Comparison of ENCODE assay signal across 8 cellular contexts in the genomic region with DNA sequence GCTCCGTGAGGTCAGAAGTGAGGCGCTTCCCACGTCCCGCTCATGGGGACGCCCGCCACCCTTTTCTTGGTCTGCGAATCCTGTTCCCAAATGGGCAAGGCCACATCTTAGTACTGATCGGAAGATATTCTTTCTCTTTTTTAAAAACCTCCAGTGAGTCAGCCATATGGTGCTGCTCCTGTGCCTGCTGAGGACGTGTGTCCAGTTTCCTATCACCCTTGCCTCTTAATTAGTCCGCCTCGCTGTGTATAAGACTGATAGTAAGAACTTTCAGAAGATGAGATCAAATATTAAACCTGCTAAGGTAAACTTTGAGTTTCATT.
DNase-seq lines count a peak whose midpoint lies in the region; ATAC-seq and TF ChIP-seq lines count a peak whose summit lies in the region.

No MANE protein-coding gene starts in this region.

- ATAC-seq in HG02938 (IDR thresholded peaks at IDR 0.05; ENCODE audit: unreplicated experiment): peak; percentile 3
- ATAC-seq in HG03520 (IDR thresholded peaks at IDR 0.05; ENCODE audit: unreplicated experiment): no peak

- DNase-seq in DMS 273 treated with DMSO at 0.1 percent for 48 hours (lab: John Stamatoyannopoulos, UW) (peak; percentile 51), DMS 273 (lab: John Stamatoyannopoulos, UW; ENCODE audit: unreplicated experiment) (no peak), glomerular visceral epithelial cell (ENCODE audit: extremely low spot score) (peak; percentile 22), pons (ENCODE audit: low spot score) (peak; percentile 12), NCI-H2227 treated with DMSO at 0.1 percent for 48 hours (lab: John Stamatoyannopoulos, UW) (no peak)

- TF ChIP-seq CTCF in VCaP (conservative IDR thresholded peaks at IDR 0.05): no peak

- H3K27ac ChIP-seq in VCaP: peak overlapping the region; percentile 94

Comparison
In these comparisons a context has a peak if more than half of its experiments do, and no peak if none do; other contexts are left out.
1. DNase-seq: peak in DMS 273 treated with DMSO at 0.1 percent for 48 hours (single experiment), glomerular visceral epithelial cell (single experiment) and pons (single experiment); none in DMS 273 (single experiment) and NCI-H2227 treated with DMSO at 0.1 percent for 48 hours (single experiment).